In the genomic region with DNA sequence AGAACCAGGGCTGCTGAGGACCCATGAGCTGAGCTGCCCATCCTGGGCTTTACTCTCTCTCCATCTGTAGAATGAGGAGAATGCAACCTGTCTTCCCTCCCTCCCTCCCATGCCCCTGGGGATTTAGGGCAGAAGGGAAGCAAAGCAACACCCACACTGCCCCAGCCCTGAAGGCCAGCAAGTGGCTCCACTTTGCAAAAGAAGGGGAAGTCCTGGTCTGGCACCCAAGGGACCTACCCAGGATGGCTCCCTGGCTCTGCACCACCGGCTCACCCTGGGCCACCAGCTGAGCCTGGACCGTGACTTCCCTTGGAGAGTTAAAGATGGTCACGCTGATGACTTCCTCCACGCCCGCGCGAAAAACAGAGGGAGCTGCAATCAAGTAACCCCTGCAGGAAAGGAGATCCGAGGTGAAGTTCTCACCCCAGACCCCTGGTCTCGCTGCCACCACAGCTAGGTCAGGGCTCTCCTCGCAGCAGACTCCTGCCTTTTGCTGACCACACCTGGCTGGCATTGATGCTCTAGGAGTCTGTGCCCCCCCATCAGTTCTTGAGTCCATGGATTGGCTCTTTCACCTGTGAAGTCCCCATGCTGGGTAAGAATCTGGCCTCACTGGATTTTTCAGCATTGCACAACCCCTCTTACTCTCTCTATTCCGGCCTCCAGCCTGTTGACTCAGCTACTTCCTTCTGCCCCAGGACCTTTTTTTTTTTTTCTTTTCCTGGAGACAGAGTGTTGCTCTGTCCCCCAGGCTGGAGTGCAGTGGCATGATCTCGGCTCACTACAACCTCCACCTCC, we compare ENCODE assay signal across 11 cellular contexts. TPM values are rescaled to one million over a fixed set of nuclear protein-coding genes. Genes with fewer than 3 reads are reported as not detected.
DNase-seq lines count a peak whose midpoint lies in the region; ATAC-seq and TF ChIP-seq lines count a peak whose summit lies in the region.
"Had no signal": no experiment of that assay in that cellular context is flagged by ENCODE, and none has a peak within 500 bp of the region (broad histone marks: within the 10 kb centered on the region; RNA-seq: fewer than 3 reads in every experiment).

No MANE protein-coding gene starts in this region.

- H3K27ac Mint-ChIP-seq in activated naive CD4-positive, alpha-beta T cell treated with anti-CD3 and anti-CD28 coated beads for 36 hours: no peak overlapping the region

- peaks cover 16% of the 10 kb centered on the region for H3K9me3 Mint-ChIP-seq in activated naive CD4-positive, alpha-beta T cell treated with anti-CD3 and anti-CD28 coated beads for 36 hours

- no peak overlapping the region for H2BK20ac ChIP-seq in IMR-90 (ENCODE audit: low read depth, low read length)

- peaks cover 2% of the 10 kb centered on the region; the same call in 1 of the 2 replicates for H3K4me1 ChIP-seq in IMR-90 (ENCODE audit: control insufficient read depth, insufficient read depth, low read length)
- peaks cover 8% of the 10 kb centered on the region for H3K4me1 ChIP-seq in adipocyte (ENCODE audit: control insufficient read depth, insufficient read depth, low read length)
- peaks cover 20% of the 10 kb centered on the region for H3K4me1 ChIP-seq in left ventricle myocardium inferior
- peaks cover 5 to 13% of the 10 kb centered on the region in 2 donors for H3K4me1 ChIP-seq in thyroid gland
- peaks cover 3 to 13% (median 7%) of the 10 kb centered on the region in 4 donors for H3K4me1 ChIP-seq in esophagus muscularis mucosa

- in situ Hi-C loops in IMR-90 (cut with MboI; ENCODE audit: low sequenced_read_pairs): no loop called here

- H4K5ac ChIP-seq in IMR-90 (ENCODE audit: low read depth, low read length): no peak overlapping the region

- H4K91ac ChIP-seq in IMR-90 (ENCODE audit: insufficient read depth, low read depth, low read length): no peak overlapping the region

- dilution Hi-C loops in IMR-90 (cut with HindIII; ENCODE audit: low sequenced_read_pairs, unreplicated experiment): no loop called here

- no peak overlapping the region for H2AK9ac ChIP-seq in IMR-90 (replicated peaks; ENCODE audit: low read depth, low read length, poor library complexity)

- H3K9me1 ChIP-seq in IMR-90 (ENCODE audit: insufficient read depth, low read length): no peaks in the 10 kb centered on the region

- no peak overlapping the region for H3K4me2 ChIP-seq in IMR-90 (ENCODE audit: low read depth, low read length)

- H3K36me3 Mint-ChIP-seq in activated naive CD4-positive, alpha-beta T cell treated with anti-CD3 and anti-CD28 coated beads for 36 hours (ENCODE audit: low read depth): peaks cover 1% of the 10 kb centered on the region

- no peak overlapping the region for H3K18ac ChIP-seq in IMR-90 (ENCODE audit: low read depth, low read length)

- TF ChIP-seq POLR2A in IMR-90 (IDR thresholded peaks at IDR 0.05; ENCODE audit: low read depth, low read length) (no peak), thyroid gland (IDR thresholded peaks at IDR 0.05) (no peak), esophagus muscularis mucosa (IDR thresholded peaks at IDR 0.05; ENCODE audit: low read depth) (no peak)

- H4K20me1 ChIP-seq in IMR-90 (ENCODE audit: insufficient read depth, low read length): no peaks in the 10 kb centered on the region

- TF ChIP-seq CTCF in IMR-90 (conservative IDR thresholded peaks at IDR 0.05; ENCODE audit: low read depth, low read length): no peak
- no peak for TF ChIP-seq CTCF in left ventricle myocardium inferior (IDR thresholded peaks at IDR 0.05; ENCODE audit: borderline replicate concordance)
- no peak for TF ChIP-seq CTCF in thyroid gland (IDR thresholded peaks at IDR 0.05)
- TF ChIP-seq CTCF in esophagus muscularis mucosa (IDR thresholded peaks at IDR 0.05): no peak

- peaks cover 21% of the 10 kb centered on the region for H3K27me3 Mint-ChIP-seq in activated naive CD4-positive, alpha-beta T cell treated with anti-CD3 and anti-CD28 coated beads for 36 hours (ENCODE audit: low read depth)

- no peak overlapping the region for H3K4ac ChIP-seq in IMR-90 (ENCODE audit: low read depth, low read length)

- H2AK5ac ChIP-seq in IMR-90 (ENCODE audit: low read depth, low read length): no peak overlapping the region

- DNase-seq in IMR-90 (peak; percentile 26), adipocyte (ENCODE audit: low read depth) (peak; percentile 6), left ventricle myocardium inferior (no peak), thyroid gland (no peak), esophagus muscularis mucosa (ENCODE audit: extremely low spot score) (no peak)
- no peak for DNase-seq in activated naive CD4-positive, alpha-beta T cell treated with anti-CD3 and anti-CD28 coated beads for 36 hours
- DNase-seq: DMS 273 treated with DMSO at 0.1 percent for 48 hours, NCI-H524 had no signal

- no peak overlapping the region for H2AFZ ChIP-seq in IMR-90 (replicated peaks; ENCODE audit: low read length, poor library complexity)

- no peak overlapping the region for H3K56ac ChIP-seq in IMR-90 (ENCODE audit: extremely low read depth, insufficient read depth, low read length)

- intact Hi-C loops in IMR-90 (cut with micrococcal nuclease): no loop called here
- intact Hi-C loops in left ventricle myocardium inferior (cut with micrococcal nuclease): no loop called here
- intact Hi-C loops in thyroid gland (cut with DNase I): no loop called here
- intact Hi-C loops in activated naive CD4-positive, alpha-beta T cell treated with anti-CD3 and anti-CD28 coated beads for 36 hours (cut with micrococcal nuclease): no loop called here
- intact Hi-C loops in esophagus muscularis mucosa (cut with DNase I): no loop called here

- ATAC-seq in IMR-90 (ENCODE audit: low read depth) (peak; percentile 44; the same call in 1 of the 2 replicates), HG02571 (IDR thresholded peaks at IDR 0.05; ENCODE audit: unreplicated experiment) (no peak), GM21528 (IDR thresholded peaks at IDR 0.05; ENCODE audit: low FRiP score, unreplicated experiment) (no peak)

- H3K4me3 ChIP-seq in IMR-90 (ENCODE audit: insufficient read depth, low read depth, low read length): no peak overlapping the region
- no peak overlapping the region for H3K4me3 ChIP-seq in adipocyte (ENCODE audit: low read length)
- H3K4me3 ChIP-seq in left ventricle myocardium inferior: no peak overlapping the region
- no peak overlapping the region for H3K4me3 ChIP-seq in thyroid gland (replicated peaks in 1 of 3)
- no peak overlapping the region for H3K4me3 ChIP-seq in esophagus muscularis mucosa
- H3K4me3 ChIP-seq: thoracic aorta had no signal

- POLR2A ChIA-PET in IMR-90 (lab: Charles Lee; ENCODE audit: unreplicated experiment): no interaction called here

- H3K27ac ChIP-seq in IMR-90 (ENCODE audit: insufficient read depth, low read length) (no peak overlapping the region), left ventricle myocardium inferior (replicated peaks) (peak overlapping the region; percentile 9), thyroid gland (peak overlapping the region in 2 of 3 donors; percentile 45 to 49), esophagus muscularis mucosa (replicated peaks in 1 of 4) (no peak overlapping the region)
- H3K27ac ChIP-seq: thoracic aorta had no signal

- no TSS peak for BruUV-seq in IMR-90 (replicated peaks; lab: Mats Ljungman, UMichigan)

- H3K27me3 ChIP-seq in IMR-90 (ENCODE audit: control insufficient read depth, insufficient read depth, low read length): peaks cover 31% of the 10 kb centered on the region
- H3K27me3 ChIP-seq in adipocyte (replicated peaks; ENCODE audit: control insufficient read depth, insufficient read depth, low read length): peaks cover 23% of the 10 kb centered on the region
- H3K27me3 ChIP-seq in left ventricle myocardium inferior (ENCODE audit: low read depth): peaks cover 44% of the 10 kb centered on the region
- H3K27me3 ChIP-seq in thyroid gland: no peaks in the 10 kb centered on the region
- H3K27me3 ChIP-seq in esophagus muscularis mucosa: peaks cover 0 to 47% (median 16%) of the 10 kb centered on the region in 4 donors

- H3K9me3 ChIP-seq in IMR-90 (ENCODE audit: control insufficient read depth, insufficient read depth, low read length) (peaks cover 12% of the 10 kb centered on the region), adipocyte (ENCODE audit: control insufficient read depth, low read length) (peaks cover 19% of the 10 kb centered on the region), left ventricle myocardium inferior (replicated peaks) (peaks cover 26% of the 10 kb centered on the region), thyroid gland (no peaks in the 10 kb centered on the region), esophagus muscularis mucosa (peaks cover 0 to 29% (median 21%) of the 10 kb centered on the region in 4 donors)

- peaks cover 5% of the 10 kb centered on the region for H3K4me1 Mint-ChIP-seq in activated naive CD4-positive, alpha-beta T cell treated with anti-CD3 and anti-CD28 coated beads for 36 hours (ENCODE audit: low read depth)

- WGBS in IMR-90 (ENCODE audit: extremely low coverage in 2 of 2, insufficient read length in 1 of 2), 2 experiments: 87% methylated on average over 10 of the region's 12 CpGs; no CpG with 5 or more reads in 1 of the 2 experiments
- 91 to 93% methylated on average over 12 of the region's 12 CpGs for WGBS in thyroid gland, 2 donors
- WGBS in esophagus muscularis mucosa: 79% methylated on average over 12 of the region's 12 CpGs

- H3K9ac ChIP-seq in IMR-90 (ENCODE audit: low read depth, low read length): no peak overlapping the region
- H3K9ac ChIP-seq in adipocyte (ENCODE audit: low read length): no peak overlapping the region

- H3K36me3 ChIP-seq in IMR-90 (ENCODE audit: control insufficient read depth, insufficient read depth, low read length) (no peaks in the 10 kb centered on the region), adipocyte (ENCODE audit: control insufficient read depth, insufficient read depth, low read length, severe bottlenecking) (no peaks in the 10 kb centered on the region), left ventricle myocardium inferior (peaks cover 12% of the 10 kb centered on the region), thyroid gland (no peaks in the 10 kb centered on the region), esophagus muscularis mucosa (peaks cover 0 to 2% (median 0%) of the 10 kb centered on the region in 4 donors)
- H3K36me3 ChIP-seq: thoracic aorta had no signal

- no peaks in the 10 kb centered on the region for H3K79me1 ChIP-seq in IMR-90 (ENCODE audit: low read depth in 1 of 2, low read length in 2 of 2)

- H3K23ac ChIP-seq in IMR-90 (ENCODE audit: low read depth, low read length): no peak overlapping the region

- no peak overlapping the region for H3K4me3 Mint-ChIP-seq in activated naive CD4-positive, alpha-beta T cell treated with anti-CD3 and anti-CD28 coated beads for 36 hours

- TF ChIP-seq RAD21 in IMR-90 (IDR thresholded peaks at IDR 0.05; ENCODE audit: low read length): no peak

- H3K14ac ChIP-seq in IMR-90 (replicated peaks; ENCODE audit: low read depth, low read length): no peak overlapping the region

- CTCF ChIA-PET in IMR-90 (lab: Yijun Ruan, JAX): interaction anchor here (0.6 kb wide), 1 partner anchor 49 kb away, joined by 3 read pairs; no protein-coding TSS in a partner anchor
- CTCF ChIA-PET in activated naive CD4-positive, alpha-beta T cell treated with anti-CD3 and anti-CD28 coated beads for 36 hours (lab: Charles Lee): no interaction called here

- no peak overlapping the region for H2BK120ac ChIP-seq in IMR-90 (ENCODE audit: low read depth, low read length)

- H2BK15ac ChIP-seq in IMR-90 (ENCODE audit: low read depth, low read length): no peak overlapping the region

- TF ChIP-seq EP300 in esophagus muscularis mucosa (IDR thresholded peaks at IDR 0.05): no peak

- H4K8ac ChIP-seq in IMR-90 (ENCODE audit: low read depth in 2 of 2, low read length in 2 of 2): no peak overlapping the region

- no peak overlapping the region for H2BK5ac ChIP-seq in IMR-90 (ENCODE audit: low read depth, low read length, poor library complexity, severe bottlenecking)

RNA-seq across cellular contexts. Expression of a gene that starts 4.6 kb away (rescaled TPM):
- 0.28 and 0.36 TPM in 2 replicates for total RNA-seq in IMR-90 (2012; rRNA removed)
- polyA plus RNA-seq in IMR-90 (2012; rRNA removed): 0.63 and 0.79 TPM in 2 replicates
- 0.96 and 1.3 TPM in 2 replicates for polyA plus RNA-seq in IMR-90 (2012; cell fraction: cytosol; rRNA removed)
- polyA plus RNA-seq in IMR-90 (2012; cell fraction: nucleus; rRNA removed; ENCODE audit: low replicate concordance): 2.5 and 4.3 TPM in 2 replicates
- 13.7 TPM for total RNA-seq in left ventricle myocardium inferior
- total RNA-seq in thyroid gland: 100 to 1,000 TPM in 1 of 4 donors, 10 to 100 TPM in 3; 13.9 to 116 (median 24.2) TPM
- total RNA-seq in activated naive CD4-positive, alpha-beta T cell treated with anti-CD3 and anti-CD28 coated beads for 36 hours: under 1 TPM; 0.41 to 0.44 TPM
- total RNA-seq in esophagus muscularis mucosa: 10 to 100 TPM in 3 of 4 donors, 1 to 10 TPM in 1; 9.6 to 21.0 (median 13.0) TPM

RNA-seq across cellular contexts. Expression of a gene that starts 53.3 kb away (rescaled TPM):
- total RNA-seq in IMR-90 (2012; rRNA removed) (3.4 and 3.9 TPM in 2 replicates), left ventricle myocardium inferior (3.5 TPM), thyroid gland (1 to 10 TPM; 6.4 to 9.1 (median 6.8) TPM), esophagus muscularis mucosa (1 to 10 TPM; 3.3 to 6.6 (median 4.6) TPM)
- 12.8 and 14.2 TPM in 2 replicates for polyA plus RNA-seq in IMR-90 (2012; rRNA removed)
- polyA plus RNA-seq in IMR-90 (2012; cell fraction: cytosol; rRNA removed): 5.6 and 11.0 TPM in 2 replicates
- 9.8 and 12.0 TPM in 2 replicates for polyA plus RNA-seq in IMR-90 (2012; cell fraction: nucleus; rRNA removed; ENCODE audit: low replicate concordance)
- 10 to 100 TPM; 47.3 to 48.8 TPM for total RNA-seq in activated naive CD4-positive, alpha-beta T cell treated with anti-CD3 and anti-CD28 coated beads for 36 hours

RNA-seq across cellular contexts. Expression of a gene that starts 53.6 kb away (rescaled TPM):
- total RNA-seq in IMR-90 (2012; rRNA removed) (59.7 and 61.8 TPM in 2 replicates), left ventricle myocardium inferior (30.7 TPM), thyroid gland (10 to 100 TPM; 33.7 to 52.9 (median 44.6) TPM), esophagus muscularis mucosa (10 to 100 TPM; 52.6 to 73.3 (median 57.7) TPM)
- 77.8 and 91.3 TPM in 2 replicates for polyA plus RNA-seq in IMR-90 (2012; rRNA removed)
- 40.1 and 51.5 TPM in 2 replicates for polyA plus RNA-seq in IMR-90 (2012; cell fraction: cytosol; rRNA removed)
- polyA plus RNA-seq in IMR-90 (2012; cell fraction: nucleus; rRNA removed; ENCODE audit: low replicate concordance): 248 and 366 TPM in 2 replicates
- total RNA-seq in activated naive CD4-positive, alpha-beta T cell treated with anti-CD3 and anti-CD28 coated beads for 36 hours: 10 to 100 TPM; 73.1 to 78.6 TPM

Comparison
In these comparisons a context has a peak if more than half of its experiments do, and no peak if none do; other contexts are left out.
1. DNase-seq: peak in IMR-90 (single experiment) and adipocyte (single experiment); none in left ventricle myocardium inferior (single experiment), thyroid gland (0 of 2), activated naive CD4-positive, alpha-beta T cell treated with anti-CD3 and anti-CD28 coated beads for 36 hours (single experiment) and esophagus muscularis mucosa (single experiment).
2. H3K27ac ChIP-seq: peak in left ventricle myocardium inferior (single experiment) and thyroid gland (2 of 3); none in IMR-90 (single experiment) and esophagus muscularis mucosa (0 of 4).